Comparison of ENCODE assay signal across 14 cellular contexts in the genomic region with DNA sequence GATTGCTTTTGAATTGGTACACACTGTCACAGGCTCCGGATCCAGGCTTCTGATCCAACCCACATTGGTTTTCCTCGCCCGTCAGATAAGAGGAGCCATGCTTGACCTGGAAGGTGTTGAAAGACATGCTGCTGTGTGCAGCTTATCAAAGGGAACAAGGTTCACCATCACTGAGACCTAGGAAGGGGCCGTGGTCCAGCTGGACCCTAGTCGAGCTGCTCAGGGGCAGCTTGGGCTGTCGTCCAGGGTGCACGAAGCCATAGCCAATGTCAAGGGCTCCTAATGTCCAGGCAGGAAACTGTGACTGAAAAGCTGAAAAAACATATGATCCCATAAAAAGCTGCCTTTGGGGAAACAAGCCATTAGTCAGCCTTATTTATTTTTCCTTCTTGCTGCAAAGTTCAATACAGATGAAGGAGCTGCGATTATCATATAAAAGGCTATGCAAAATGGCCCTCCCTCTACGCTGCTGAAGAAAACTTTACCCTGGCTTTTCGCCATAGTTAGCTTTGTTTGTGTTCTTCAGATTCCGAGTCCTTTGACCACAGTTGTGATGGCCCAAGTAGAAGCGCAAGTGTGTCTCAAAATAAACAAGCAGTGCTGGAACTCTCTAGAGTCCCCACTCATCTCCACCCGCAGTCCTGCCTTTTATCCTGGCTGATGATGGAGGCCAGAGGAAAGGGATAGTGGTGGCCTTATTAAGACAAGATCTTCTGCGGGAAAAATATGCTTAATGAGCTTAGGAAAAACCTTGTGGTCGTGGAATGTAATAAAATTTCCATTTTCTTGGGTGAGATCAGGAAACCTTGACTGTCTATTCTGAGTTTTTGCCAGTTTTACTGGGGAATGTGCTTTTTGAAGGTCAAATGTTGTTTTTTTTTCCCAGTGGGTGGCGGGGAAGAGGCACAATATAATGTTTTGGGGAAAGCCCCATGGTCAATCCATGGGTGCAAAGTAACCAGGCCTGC.
A peak's percentile ranks its signal among the peaks of the same experiment; 100 is the strongest.
DNase-seq lines count a peak whose midpoint lies in the region; ATAC-seq and TF ChIP-seq lines count a peak whose summit lies in the region.
"Had no signal": no experiment of that assay in that cellular context is flagged by ENCODE, and none has a peak within 500 bp of the region (broad histone marks: within the 10 kb centered on the region; RNA-seq: fewer than 3 reads in every experiment).

No MANE protein-coding gene starts in this region.

- POLR2A ChIA-PET in A673 (lab: Charles Lee; ENCODE audit: low non-redundant PET), result no interaction called here

- no TSS peak for BruUV-seq in A673 (replicated peaks; lab: Mats Ljungman, UMichigan)

- peaks cover 8 to 45% of the 10 kb centered on the region in 2 donors for H3K4me1 ChIP-seq in thoracic aorta (ENCODE audit: control insufficient read depth in 1 of 2, low read depth in 2 of 2)
- H3K4me1 ChIP-seq in A673 (ENCODE audit: insufficient read depth, low read length, poor library complexity, severe bottlenecking), result no peaks in the 10 kb centered on the region

- TF ChIP-seq CTCF in thoracic aorta (IDR thresholded peaks at IDR 0.05), result no peak
- no peak for TF ChIP-seq CTCF in A673 (conservative IDR thresholded peaks at IDR 0.05; ENCODE audit: low read depth, low read length)

- no peaks in the 10 kb centered on the region for H3K36me3 ChIP-seq in thoracic aorta
- no peaks in the 10 kb centered on the region for H3K36me3 ChIP-seq in A673 (ENCODE audit: insufficient read depth, low read length, poor library complexity, severe bottlenecking)
- H3K36me3 ChIP-seq: suprapubic skin had no signal

- peak overlapping the region in 1 of 2 donors; percentile 2 for H3K27ac ChIP-seq in thoracic aorta
- H3K27ac ChIP-seq in A673 (ENCODE audit: low read depth, low read length, poor library complexity, severe bottlenecking), result no peak overlapping the region
- H3K27ac ChIP-seq: suprapubic skin had no signal

- CTCF ChIA-PET in A673 (lab: Charles Lee), result no interaction called here

- peak; percentile 18 for DNase-seq in M059J (ENCODE audit: low read depth)
- DNase-seq in dermis microvascular lymphatic vessel endothelial cell (ENCODE audit: low read depth in 2 of 2), result peak; percentile 86 to 90
- DNase-seq in iris pigment epithelial cell (ENCODE audit: low read depth), result peak; percentile 6
- no peak for DNase-seq in thoracic aorta (ENCODE audit: low spot score)
- no peak for DNase-seq in hepatic stellate cell (ENCODE audit: low spot score)
- no peak for DNase-seq in activated naive CD4-positive, alpha-beta T cell treated with Interleukin-2 at 50 U/mL for 16 hours
- no peak for DNase-seq in A673 (ENCODE audit: low spot score)
- DNase-seq: HCEC 1CT; islet precursor cell; midbrain; NCI-H2029 treated with DMSO at 0.1 percent for 48 hours; NCI-H69; stimulated activated CD4-positive, alpha-beta T cell treated with anti-CD3 and anti-CD28 coated beads, Interleukin-2, amount 100 ng/mL, for 48 hours had no signal

- ATAC-seq in thoracic aorta (ENCODE audit: insufficient number of reproducible peaks, low FRiP score, low read depth), result no peak

- H3K9me3 ChIP-seq in thoracic aorta, result no peaks in the 10 kb centered on the region
- no peaks in the 10 kb centered on the region for H3K9me3 ChIP-seq in A673 (ENCODE audit: low read depth, low read length, poor library complexity, severe bottlenecking)
- H3K9me3 ChIP-seq: suprapubic skin had no signal

- H3K4me3 ChIP-seq in thoracic aorta (peak overlapping the region; percentile 1), A673 (ENCODE audit: low read depth, low read length, poor library complexity, severe bottlenecking) (no peak overlapping the region)
- H3K4me3 ChIP-seq: suprapubic skin had no signal

- intact Hi-C loops in A673 (cut with micrococcal nuclease; ENCODE audit: unreplicated experiment), result no loop called here

- no peaks in the 10 kb centered on the region for H3K27me3 ChIP-seq in thoracic aorta (replicated peaks; ENCODE audit: insufficient read depth)
- peaks cover under 1% of the 10 kb centered on the region for H3K27me3 ChIP-seq in A673 (replicated peaks; ENCODE audit: insufficient read depth, low read depth, low read length, poor library complexity)
- H3K27me3 ChIP-seq: suprapubic skin had no signal

Comparison
In these comparisons a context has a peak if more than half of its experiments do, and no peak if none do; other contexts are left out.
1. DNase-seq: peak in M059J (single experiment), dermis microvascular lymphatic vessel endothelial cell (2 of 2) and iris pigment epithelial cell (single experiment); none in thoracic aorta (single experiment), hepatic stellate cell (single experiment), activated naive CD4-positive, alpha-beta T cell treated with Interleukin-2 at 50 U/mL for 16 hours (single experiment) and A673 (single experiment).